In genomic region chr11:34235189-34235588, GRCh38 we compare ENCODE assay signal across 13 cellular contexts.
DNase-seq lines count a peak whose midpoint lies in the region; ATAC-seq, FAIRE-seq and TF ChIP-seq lines count a peak whose summit lies in the region.
"Had no signal": no experiment of that assay in that cellular context is flagged by ENCODE, and none has a peak within 500 bp of the region (broad histone marks: within the 10 kb centered on the region; RNA-seq: fewer than 3 reads in every experiment).

No MANE protein-coding gene starts in this region.

- H3K4ac ChIP-seq in H1 (replicated peaks; ENCODE audit: insufficient read length, low read depth, low read length) = no peak overlapping the region

- no peak overlapping the region for H4K5ac ChIP-seq in H1 (ENCODE audit: insufficient read length, low read depth, low read length)

- H2BK12ac ChIP-seq in H1 (ENCODE audit: low read depth, low read length) = 0 out of 2 replicates have a peak overlapping the region, but pooled peaks have one; percentile 30

- H3K18ac ChIP-seq in H1 (ENCODE audit: extremely low read depth, low read length) = peak overlapping the region; percentile 35; the same call in 1 of the 2 replicates

- no peak overlapping the region for H4K8ac ChIP-seq in H1 (ENCODE audit: extremely low read depth, insufficient read depth, low read length)

- 69% methylated on average over 4 of the region's 4 CpGs; no CpG with 5 or more reads in 1 of the 2 experiments for WGBS in H1 (ENCODE audit: extremely low coverage in 1 of 2, insufficient coverage in 1 of 2, insufficient read length in 1 of 2, insufficient replicate concordance in 2 of 2, low coverage in 1 of 2, low lambda C conversion rate in 2 of 2, missing lambda C conversion rate in 1 of 2), 2 experiments
- 88% methylated on average over 3 of the region's 4 CpGs for WGBS in mammary epithelial cell (ENCODE audit: low coverage, missing lambda C conversion rate)

- DNase-seq in GM18507 (ENCODE audit: extremely low spot score, insufficient read length, low read depth) = no peak
- DNase-seq in H1 (ENCODE audit: low read depth in 1 of 2, low spot score in 2 of 2) = no peak
- no peak for DNase-seq in dorsolateral prefrontal cortex
- no peak for DNase-seq in stimulated activated naive CD4-positive, alpha-beta T cell treated with Interleukin-2 at 50 U/mL for 16 hours (lab: John Stamatoyannopoulos, UW)
- DNase-seq in mammary epithelial cell = no peak
- DNase-seq: DMS79, glutamatergic neuron, left ventricle myocardium superior, NCI-H2171 treated with DMSO at 0.1 percent for 48 hours, substantia nigra had no signal

- CTCF ChIA-PET in H1 (lab: Charles Lee; ENCODE audit: partially characterized antibody) (interaction anchor here (0.9 to 3.7 kb wide), 7 partner anchors 9 to 121 kb away, joined by 3 to 17 read pairs (median 5); no protein-coding TSS in a partner anchor), mammary epithelial cell (lab: Charles Lee; ENCODE audit: low non-redundant PET) (no interaction called here)

- H3K27me3 ChIP-seq in H1 (replicated peaks in 1 of 4; ENCODE audit: control insufficient read depth in 3 of 4, extremely low read depth in 1 of 4, insufficient read depth in 3 of 4, low read length in 3 of 4) (no peaks in the 10 kb centered on the region), dorsolateral prefrontal cortex (no peaks in the 10 kb centered on the region), mammary epithelial cell (ENCODE audit: insufficient read depth, low read length) (no peaks in the 10 kb centered on the region)
- H3K27me3 ChIP-seq: pancreas had no signal

- no peaks in the 10 kb centered on the region for H3K9me3 ChIP-seq in H1 (ENCODE audit: insufficient read depth in 2 of 2, low read depth in 1 of 2, low read length in 1 of 2)
- H3K9me3 ChIP-seq in mammary epithelial cell (replicated peaks; ENCODE audit: insufficient read depth, low read length) = no peaks in the 10 kb centered on the region
- H3K9me3 ChIP-seq: pancreas had no signal

- TF ChIP-seq CTCF in H1 (IDR thresholded peaks at IDR 0.05; ENCODE audit: control extremely low read depth in 1 of 3, insufficient read depth in 1 of 3, low read depth in 1 of 3, low read length in 3 of 3) (no peak), dorsolateral prefrontal cortex (IDR thresholded peaks at IDR 0.05 in 54 of 56, conservative IDR thresholded peaks at IDR 0.05 in 2 of 56; ENCODE audit: low read depth in 1 of 56, partially characterized antibody in 56 of 56) (no peak), mammary epithelial cell (conservative IDR thresholded peaks at IDR 0.05 in 1 of 2, IDR thresholded peaks at IDR 0.05 in 1 of 2; ENCODE audit: extremely low read depth in 1 of 2, insufficient read depth in 1 of 2, low read depth in 1 of 2, low read length in 2 of 2) (no peak)

- TF ChIP-seq RAD21 in H1 (IDR thresholded peaks at IDR 0.05 in 1 of 2, conservative IDR thresholded peaks at IDR 0.05 in 1 of 2; ENCODE audit: low read depth in 2 of 2, low read length in 2 of 2) = no peak

- ATAC-seq in GM21423 (IDR thresholded peaks at IDR 0.05; ENCODE audit: unreplicated experiment) (peak; percentile 22), HG03432 (IDR thresholded peaks at IDR 0.05; ENCODE audit: unreplicated experiment) (peak; percentile 46)

- no peaks in the 10 kb centered on the region for H3K36me3 ChIP-seq in H1 (ENCODE audit: control insufficient read depth in 2 of 4, insufficient read depth in 4 of 4, low read length in 3 of 4)
- H3K36me3 ChIP-seq in mammary epithelial cell (ENCODE audit: insufficient read depth, low read length) = no peaks in the 10 kb centered on the region
- H3K36me3 ChIP-seq: pancreas had no signal

- FAIRE-seq in GM18507 (lab: Jason Lieb, UNC) (peak; percentile 72), H1 (lab: Jason Lieb, UNC) (no peak)
- FAIRE-seq: pancreas had no signal

- no peak overlapping the region for H3K23ac ChIP-seq in H1 (ENCODE audit: insufficient read length)

- TF ChIP-seq POLR2A in H1 (IDR thresholded peaks at IDR 0.05; ENCODE audit: control extremely low read depth in 1 of 2, low read depth in 2 of 2, low read length in 2 of 2) = no peak

- no peak overlapping the region for H3K4me3 ChIP-seq in H1 (ENCODE audit: extremely low read depth in 1 of 4, insufficient read depth in 2 of 4, low read depth in 3 of 4, low read length in 4 of 4)
- no peak overlapping the region for H3K4me3 ChIP-seq in dorsolateral prefrontal cortex
- H3K4me3 ChIP-seq in mammary epithelial cell (replicated peaks in 1 of 3; ENCODE audit: insufficient read depth in 1 of 3, low read depth in 2 of 3, low read length in 3 of 3) = no peak overlapping the region
- H3K4me3 ChIP-seq: pancreas had no signal

- H2BK15ac ChIP-seq in H1 (ENCODE audit: low read length) = 0 out of 2 replicates have a peak overlapping the region, but pooled peaks have one; percentile 18

- no peak overlapping the region for H2AK5ac ChIP-seq in H1 (ENCODE audit: low read depth, low read length)

- H2BK5ac ChIP-seq in H1 (ENCODE audit: low read depth, low read length) = no peak overlapping the region

- no peak overlapping the region for H4K91ac ChIP-seq in H1 (replicated peaks; ENCODE audit: insufficient read length, low read length)

- H3K56ac ChIP-seq in H1 (replicated peaks; ENCODE audit: insufficient read length, low read depth, low read length) = no peak overlapping the region

- H2AFZ ChIP-seq in H1 (ENCODE audit: low read length) (no peak overlapping the region), mammary epithelial cell (ENCODE audit: low read depth, low read length) (no peak overlapping the region)

- BruUV-seq in mammary epithelial cell (replicated peaks; lab: Mats Ljungman, UMichigan) = no TSS peak

- peaks cover 2% of the 10 kb centered on the region; the same call in 1 of the 2 replicates for H3K79me1 ChIP-seq in H1 (ENCODE audit: low read depth, low read length)

- H3K4me1 ChIP-seq in H1 (replicated peaks in 1 of 4; ENCODE audit: control insufficient read depth in 3 of 4, insufficient read depth in 4 of 4, low read length in 3 of 4) = peaks cover 3 to 27% (median 13%) of the 10 kb centered on the region in 4 experiments
- peaks cover 3% of the 10 kb centered on the region for H3K4me1 ChIP-seq in mammary epithelial cell (ENCODE audit: insufficient read depth, low read length)
- H3K4me1 ChIP-seq: pancreas had no signal

- H4K20me1 ChIP-seq in H1 (replicated peaks in 1 of 2; ENCODE audit: control insufficient read depth in 1 of 2, insufficient read depth in 2 of 2, low read length in 2 of 2) (no peaks in the 10 kb centered on the region), mammary epithelial cell (ENCODE audit: insufficient read depth, low read length) (no peaks in the 10 kb centered on the region)

- H3K79me2 ChIP-seq in H1 (ENCODE audit: control insufficient read depth in 1 of 2, insufficient read depth in 2 of 2, low read length in 2 of 2) (no peaks in the 10 kb centered on the region), mammary epithelial cell (ENCODE audit: insufficient read depth, low read length) (no peaks in the 10 kb centered on the region)

- POLR2A ChIA-PET in H1 (lab: Charles Lee; ENCODE audit: partially characterized antibody) = interaction anchor here (0.9 kb wide), 1 partner anchor 416 kb away, joined by 3 read pairs; no protein-coding TSS in a partner anchor

- TF ChIP-seq EP300 in H1 (IDR thresholded peaks at IDR 0.05; ENCODE audit: borderline replicate concordance in 1 of 2, low read depth in 2 of 2, low read length in 2 of 2) = no peak

- intact Hi-C loops in dorsolateral prefrontal cortex (cut with DNase I) (no loop called here), mammary epithelial cell (cut with micrococcal nuclease) (no loop called here)

- H3K4me2 ChIP-seq in H1 (ENCODE audit: insufficient read depth in 1 of 2, low read depth in 2 of 2, low read length in 2 of 2) (no peak overlapping the region; a peak in 1 of 4 replicates), mammary epithelial cell (ENCODE audit: insufficient read depth, low read depth, low read length) (no peak overlapping the region)

- H3K14ac ChIP-seq in H1 (ENCODE audit: insufficient read length) = no peak overlapping the region

- in situ Hi-C loops in mammary epithelial cell (cut with MboI; ENCODE audit: low sequenced_read_pairs in 2 of 2) = no loop called here

- H3K27ac ChIP-seq in H1 (ENCODE audit: low read depth, low read length) (no peak overlapping the region), dorsolateral prefrontal cortex (no peak overlapping the region), mammary epithelial cell (ENCODE audit: insufficient read depth, low read depth, low read length) (no peak overlapping the region)

- H3K9ac ChIP-seq in H1 (replicated peaks in 1 of 4; ENCODE audit: extremely low read depth in 1 of 4, low read depth in 3 of 4, low read length in 3 of 4) (no peak overlapping the region), mammary epithelial cell (ENCODE audit: insufficient read depth, low read length) (no peak overlapping the region)

- H2BK120ac ChIP-seq in H1 (replicated peaks; ENCODE audit: low read depth, low read length) = no peak overlapping the region

- no peaks in the 10 kb centered on the region for H3K23me2 ChIP-seq in H1 (ENCODE audit: low read depth, low read length)

- dilution Hi-C loops in mammary epithelial cell (cut with HindIII; ENCODE audit: low sequenced_read_pairs) = no loop called here

- H2BK20ac ChIP-seq in H1 (ENCODE audit: low read length) = no peak overlapping the region

TF ChIP-seq in H1, 55 proteins besides CTCF, POLR2A, EP300 and RAD21 (continues in another document):
- TF ChIP-seq EGR1 (IDR thresholded peaks at IDR 0.05; ENCODE audit: borderline replicate concordance, low read depth, low read length) = no peak
- TF ChIP-seq HDAC2 (IDR thresholded peaks at IDR 0.05; ENCODE audit: borderline replicate concordance in 1 of 2, low read depth in 2 of 2, low read length in 2 of 2) = no peak
- TF ChIP-seq CBX5 (IDR thresholded peaks at IDR 0.05; ENCODE audit: low read depth, low read length) = no peak
- no peak for TF ChIP-seq TBP (IDR thresholded peaks at IDR 0.05; ENCODE audit: low read depth, low read length)
- no peak for TF ChIP-seq KDM5A (IDR thresholded peaks at IDR 0.05; ENCODE audit: low read length)
- no peak for TF ChIP-seq TAF1 (IDR thresholded peaks at IDR 0.05; ENCODE audit: low read depth, low read length)
- no peak for TF ChIP-seq SAP30 (IDR thresholded peaks at IDR 0.05; ENCODE audit: insufficient read depth, insufficient replicate concordance, low read length)
- TF ChIP-seq POLR2AphosphoS5 (IDR thresholded peaks at IDR 0.05; ENCODE audit: low read depth, low read length) = no peak
- TF ChIP-seq USF2 (IDR thresholded peaks at IDR 0.05; ENCODE audit: low read length) = no peak
- TF ChIP-seq FOSL1 (IDR thresholded peaks at IDR 0.05; ENCODE audit: insufficient read depth, low read depth, low read length) = no peak
